ENCODE assay signal across 1 cellular context in the genomic region with DNA sequence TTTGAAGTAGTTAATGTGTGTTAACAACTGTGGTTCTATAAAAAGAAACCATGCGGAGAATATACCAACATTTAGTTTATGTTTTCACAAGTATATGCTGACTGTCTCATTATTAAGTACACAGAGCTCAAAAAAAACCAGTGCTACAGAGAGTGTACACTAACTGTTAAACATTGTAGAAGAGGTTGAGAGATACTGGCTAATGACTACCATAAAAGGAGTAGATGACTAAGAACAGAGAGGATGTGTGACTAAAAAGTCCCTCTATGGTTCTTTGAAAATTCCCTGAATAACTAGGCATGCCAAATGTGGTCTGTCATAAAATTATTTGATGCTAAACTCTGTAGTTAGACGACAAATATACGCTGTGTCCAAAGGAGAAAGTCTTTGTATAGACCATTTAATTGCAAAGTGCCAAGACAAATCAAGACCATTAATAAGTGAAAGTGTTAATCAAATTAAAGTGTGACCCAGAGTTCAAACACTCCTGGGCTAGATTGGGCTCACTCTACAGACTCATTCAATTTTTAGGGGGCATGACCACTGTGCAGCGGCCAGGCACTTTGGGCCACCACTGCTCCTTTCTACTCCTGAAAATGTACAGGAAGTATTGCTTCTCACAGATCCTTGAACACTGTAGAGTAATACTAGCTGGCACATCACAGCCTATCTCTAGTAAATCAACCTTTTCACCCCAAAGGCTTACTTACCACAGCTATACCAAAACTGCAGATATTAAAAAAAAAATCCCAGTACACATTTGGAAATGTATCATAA.
TF ChIP-seq lines count a peak whose summit lies in the region.

No MANE protein-coding gene starts in this region.

TF ChIP-seq in GM12878, 131 proteins besides CTCF, POLR2A, EP300 and RAD21 (continued from another document and continues in another):
- TF ChIP-seq POLR2AphosphoS2 (IDR thresholded peaks at IDR 0.05; ENCODE audit: low read depth, low read length) (no peak), CBX3 (IDR thresholded peaks at IDR 0.05; ENCODE audit: borderline replicate concordance, low read depth) (no peak), NFYA (IDR thresholded peaks at IDR 0.05; ENCODE audit: borderline replicate concordance, low read depth, low read length) (no peak), GABPA (IDR thresholded peaks at IDR 0.05; ENCODE audit: low read depth) (0 out of 2 replicates have a peak, but pooled peaks have one; percentile 16), CHD2 (IDR thresholded peaks at IDR 0.05; ENCODE audit: borderline replicate concordance, low read depth, low read length) (peak; percentile 64; the same call in 1 of the 2 replicates), SMAD5 (IDR thresholded peaks at IDR 0.05; ENCODE audit: low read depth) (no peak), CEBPB (IDR thresholded peaks at IDR 0.05; ENCODE audit: borderline replicate concordance in 1 of 2, low read depth in 2 of 2, low read length in 2 of 2) (peak in 1 of 2 experiments; percentile 82; a peak in 1 of 4 replicates), TCF3 (IDR thresholded peaks at IDR 0.05; ENCODE audit: borderline replicate concordance, insufficient read depth, low read depth, low read length) (no peak), BCL11A (IDR thresholded peaks at IDR 0.05; ENCODE audit: low read depth, low read length) (peak; percentile 86), ZNF274 (IDR thresholded peaks at IDR 0.05; ENCODE audit: insufficient read depth, insufficient read length) (no peak), RB1 (IDR thresholded peaks at IDR 0.05; ENCODE audit: borderline replicate concordance) (no peak; the same call in 1 of the 2 replicates), RFX5 (IDR thresholded peaks at IDR 0.05; ENCODE audit: low read depth, low read length) (no peak), WRNIP1 (IDR thresholded peaks at IDR 0.05; ENCODE audit: borderline replicate concordance, low read depth, low read length) (no peak), HDAC2 (IDR thresholded peaks at IDR 0.05) (no peak), MTA2 (IDR thresholded peaks at IDR 0.05; ENCODE audit: low read depth) (peak; percentile 99), RBBP5 (conservative IDR thresholded peaks at IDR 0.05) (no peak), SPI1 (IDR thresholded peaks at IDR 0.05; ENCODE audit: borderline replicate concordance, insufficient read depth, low read depth, low read length) (peak; percentile 46; the same call in 1 of the 2 replicates), SREBF2 (IDR thresholded peaks at IDR 0.05; ENCODE audit: low read length) (no peak), SP1 (IDR thresholded peaks at IDR 0.05; ENCODE audit: low read depth, low read length) (no peak), PBX3 (IDR thresholded peaks at IDR 0.05; ENCODE audit: insufficient replicate concordance, low read depth, low read length) (no peak), CBFB (IDR thresholded peaks at IDR 0.05; ENCODE audit: low read depth) (peak; percentile 52), FOS (IDR thresholded peaks at IDR 0.05; ENCODE audit: borderline replicate concordance, extremely low read depth, insufficient read length) (no peak), BMI1 (IDR thresholded peaks at IDR 0.05; ENCODE audit: borderline replicate concordance) (peak; percentile 79), TBL1XR1 (IDR thresholded peaks at IDR 0.05; ENCODE audit: low read depth, low read length) (peak; percentile 73; the same call in 1 of the 2 replicates), ZNF24 (IDR thresholded peaks at IDR 0.05) (no peak), CEBPZ (IDR thresholded peaks at IDR 0.05; ENCODE audit: low read depth, low read length) (no peak), CHD1 (IDR thresholded peaks at IDR 0.05; ENCODE audit: low read depth, low read length) (no peak), ZSCAN29 (IDR thresholded peaks at IDR 0.05) (no peak; the same call in none of the 2 replicates), CREB1 (IDR thresholded peaks at IDR 0.05; ENCODE audit: low read depth) (peak; percentile 44; the same call in 1 of the 2 replicates), SMAD1 (IDR thresholded peaks at IDR 0.05; ENCODE audit: low read depth, partially characterized antibody) (peak; percentile 14), BHLHE40 (IDR thresholded peaks at IDR 0.05; ENCODE audit: borderline replicate concordance in 1 of 2, low read depth in 2 of 2, low read length in 1 of 2) (peak; percentile 66 to 73), TCF7 (IDR thresholded peaks at IDR 0.05; ENCODE audit: borderline replicate concordance) (peak; percentile 45; the same call in 1 of the 2 replicates)
- TF ChIP-seq, protein P1, sequence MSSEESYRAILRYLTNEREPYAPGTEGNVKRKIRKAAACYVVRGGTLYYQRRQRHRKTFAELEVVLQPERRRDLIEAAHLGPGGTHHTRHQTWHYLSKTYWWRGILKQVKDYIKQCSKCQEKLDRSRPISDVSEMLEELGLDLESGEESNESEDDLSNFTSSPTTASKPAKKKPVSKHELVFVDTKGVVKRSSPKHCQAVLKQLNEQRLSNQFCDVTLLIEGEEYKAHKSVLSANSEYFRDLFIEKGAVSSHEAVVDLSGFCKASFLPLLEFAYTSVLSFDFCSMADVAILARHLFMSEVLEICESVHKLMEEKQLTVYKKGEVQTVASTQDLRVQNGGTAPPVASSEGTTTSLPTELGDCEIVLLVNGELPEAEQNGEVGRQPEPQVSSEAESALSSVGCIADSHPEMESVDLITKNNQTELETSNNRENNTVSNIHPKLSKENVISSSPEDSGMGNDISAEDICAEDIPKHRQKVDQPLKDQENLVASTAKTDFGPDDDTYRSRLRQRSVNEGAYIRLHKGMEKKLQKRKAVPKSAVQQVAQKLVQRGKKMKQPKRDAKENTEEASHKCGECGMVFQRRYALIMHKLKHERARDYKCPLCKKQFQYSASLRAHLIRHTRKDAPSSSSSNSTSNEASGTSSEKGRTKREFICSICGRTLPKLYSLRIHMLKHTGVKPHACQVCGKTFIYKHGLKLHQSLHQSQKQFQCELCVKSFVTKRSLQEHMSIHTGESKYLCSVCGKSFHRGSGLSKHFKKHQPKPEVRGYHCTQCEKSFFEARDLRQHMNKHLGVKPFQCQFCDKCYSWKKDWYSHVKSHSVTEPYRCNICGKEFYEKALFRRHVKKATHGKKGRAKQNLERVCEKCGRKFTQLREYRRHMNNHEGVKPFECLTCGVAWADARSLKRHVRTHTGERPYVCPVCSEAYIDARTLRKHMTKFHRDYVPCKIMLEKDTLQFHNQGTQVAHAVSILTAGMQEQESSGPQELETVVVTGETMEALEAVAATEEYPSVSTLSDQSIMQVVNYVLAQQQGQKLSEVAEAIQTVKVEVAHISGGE (CRISPR knock-in tag; IDR thresholded peaks at IDR 0.05) = no peak
- TF ChIP-seq, protein P2, sequence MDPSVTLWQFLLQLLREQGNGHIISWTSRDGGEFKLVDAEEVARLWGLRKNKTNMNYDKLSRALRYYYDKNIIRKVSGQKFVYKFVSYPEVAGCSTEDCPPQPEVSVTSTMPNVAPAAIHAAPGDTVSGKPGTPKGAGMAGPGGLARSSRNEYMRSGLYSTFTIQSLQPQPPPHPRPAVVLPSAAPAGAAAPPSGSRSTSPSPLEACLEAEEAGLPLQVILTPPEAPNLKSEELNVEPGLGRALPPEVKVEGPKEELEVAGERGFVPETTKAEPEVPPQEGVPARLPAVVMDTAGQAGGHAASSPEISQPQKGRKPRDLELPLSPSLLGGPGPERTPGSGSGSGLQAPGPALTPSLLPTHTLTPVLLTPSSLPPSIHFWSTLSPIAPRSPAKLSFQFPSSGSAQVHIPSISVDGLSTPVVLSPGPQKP (IDR thresholded peaks at IDR 0.05; ENCODE audit: low read depth, low read length) = no peak
- TF ChIP-seq, protein P3, sequence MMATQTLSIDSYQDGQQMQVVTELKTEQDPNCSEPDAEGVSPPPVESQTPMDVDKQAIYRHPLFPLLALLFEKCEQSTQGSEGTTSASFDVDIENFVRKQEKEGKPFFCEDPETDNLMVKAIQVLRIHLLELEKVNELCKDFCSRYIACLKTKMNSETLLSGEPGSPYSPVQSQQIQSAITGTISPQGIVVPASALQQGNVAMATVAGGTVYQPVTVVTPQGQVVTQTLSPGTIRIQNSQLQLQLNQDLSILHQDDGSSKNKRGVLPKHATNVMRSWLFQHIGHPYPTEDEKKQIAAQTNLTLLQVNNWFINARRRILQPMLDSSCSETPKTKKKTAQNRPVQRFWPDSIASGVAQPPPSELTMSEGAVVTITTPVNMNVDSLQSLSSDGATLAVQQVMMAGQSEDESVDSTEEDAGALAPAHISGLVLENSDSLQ (IDR thresholded peaks at IDR 0.05) = 0 out of 2 replicates have a peak, but pooled peaks have one; percentile 34
- TF ChIP-seq, protein P4, sequence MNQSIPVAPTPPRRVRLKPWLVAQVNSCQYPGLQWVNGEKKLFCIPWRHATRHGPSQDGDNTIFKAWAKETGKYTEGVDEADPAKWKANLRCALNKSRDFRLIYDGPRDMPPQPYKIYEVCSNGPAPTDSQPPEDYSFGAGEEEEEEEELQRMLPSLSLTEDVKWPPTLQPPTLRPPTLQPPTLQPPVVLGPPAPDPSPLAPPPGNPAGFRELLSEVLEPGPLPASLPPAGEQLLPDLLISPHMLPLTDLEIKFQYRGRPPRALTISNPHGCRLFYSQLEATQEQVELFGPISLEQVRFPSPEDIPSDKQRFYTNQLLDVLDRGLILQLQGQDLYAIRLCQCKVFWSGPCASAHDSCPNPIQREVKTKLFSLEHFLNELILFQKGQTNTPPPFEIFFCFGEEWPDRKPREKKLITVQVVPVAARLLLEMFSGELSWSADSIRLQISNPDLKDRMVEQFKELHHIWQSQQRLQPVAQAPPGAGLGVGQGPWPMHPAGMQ (IDR thresholded peaks at IDR 0.05; ENCODE audit: borderline replicate concordance) = no peak
- TF ChIP-seq, protein P5, sequence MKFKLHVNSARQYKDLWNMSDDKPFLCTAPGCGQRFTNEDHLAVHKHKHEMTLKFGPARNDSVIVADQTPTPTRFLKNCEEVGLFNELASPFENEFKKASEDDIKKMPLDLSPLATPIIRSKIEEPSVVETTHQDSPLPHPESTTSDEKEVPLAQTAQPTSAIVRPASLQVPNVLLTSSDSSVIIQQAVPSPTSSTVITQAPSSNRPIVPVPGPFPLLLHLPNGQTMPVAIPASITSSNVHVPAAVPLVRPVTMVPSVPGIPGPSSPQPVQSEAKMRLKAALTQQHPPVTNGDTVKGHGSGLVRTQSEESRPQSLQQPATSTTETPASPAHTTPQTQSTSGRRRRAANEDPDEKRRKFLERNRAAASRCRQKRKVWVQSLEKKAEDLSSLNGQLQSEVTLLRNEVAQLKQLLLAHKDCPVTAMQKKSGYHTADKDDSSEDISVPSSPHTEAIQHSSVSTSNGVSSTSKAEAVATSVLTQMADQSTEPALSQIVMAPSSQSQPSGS (IDR thresholded peaks at IDR 0.05; ENCODE audit: low read length) = peak; percentile 70
- TF ChIP-seq, protein P6, sequence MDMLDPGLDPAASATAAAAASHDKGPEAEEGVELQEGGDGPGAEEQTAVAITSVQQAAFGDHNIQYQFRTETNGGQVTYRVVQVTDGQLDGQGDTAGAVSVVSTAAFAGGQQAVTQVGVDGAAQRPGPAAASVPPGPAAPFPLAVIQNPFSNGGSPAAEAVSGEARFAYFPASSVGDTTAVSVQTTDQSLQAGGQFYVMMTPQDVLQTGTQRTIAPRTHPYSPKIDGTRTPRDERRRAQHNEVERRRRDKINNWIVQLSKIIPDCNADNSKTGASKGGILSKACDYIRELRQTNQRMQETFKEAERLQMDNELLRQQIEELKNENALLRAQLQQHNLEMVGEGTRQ (IDR thresholded peaks at IDR 0.05; ENCODE audit: borderline replicate concordance, low read depth, low read length) = no peak
- TF ChIP-seq, protein P7, sequence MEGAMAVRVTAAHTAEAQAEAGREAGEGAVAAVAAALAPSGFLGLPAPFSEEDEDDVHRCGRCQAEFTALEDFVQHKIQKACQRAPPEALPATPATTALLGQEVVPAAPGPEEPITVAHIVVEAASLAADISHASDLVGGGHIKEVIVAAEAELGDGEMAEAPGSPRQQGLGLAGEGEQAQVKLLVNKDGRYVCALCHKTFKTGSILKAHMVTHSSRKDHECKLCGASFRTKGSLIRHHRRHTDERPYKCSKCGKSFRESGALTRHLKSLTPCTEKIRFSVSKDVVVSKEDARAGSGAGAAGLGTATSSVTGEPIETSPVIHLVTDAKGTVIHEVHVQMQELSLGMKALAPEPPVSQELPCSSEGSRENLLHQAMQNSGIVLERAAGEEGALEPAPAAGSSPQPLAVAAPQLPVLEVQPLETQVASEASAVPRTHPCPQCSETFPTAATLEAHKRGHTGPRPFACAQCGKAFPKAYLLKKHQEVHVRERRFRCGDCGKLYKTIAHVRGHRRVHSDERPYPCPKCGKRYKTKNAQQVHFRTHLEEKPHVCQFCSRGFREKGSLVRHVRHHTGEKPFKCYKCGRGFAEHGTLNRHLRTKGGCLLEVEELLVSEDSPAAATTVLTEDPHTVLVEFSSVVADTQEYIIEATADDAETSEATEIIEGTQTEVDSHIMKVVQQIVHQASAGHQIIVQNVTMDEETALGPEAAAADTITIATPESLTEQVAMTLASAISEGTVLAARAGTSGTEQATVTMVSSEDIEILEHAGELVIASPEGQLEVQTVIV (IDR thresholded peaks at IDR 0.05; ENCODE audit: borderline replicate concordance, partially characterized antibody) = no peak
